Comparison of ENCODE assay signal across 8 cellular contexts in the genomic region with DNA sequence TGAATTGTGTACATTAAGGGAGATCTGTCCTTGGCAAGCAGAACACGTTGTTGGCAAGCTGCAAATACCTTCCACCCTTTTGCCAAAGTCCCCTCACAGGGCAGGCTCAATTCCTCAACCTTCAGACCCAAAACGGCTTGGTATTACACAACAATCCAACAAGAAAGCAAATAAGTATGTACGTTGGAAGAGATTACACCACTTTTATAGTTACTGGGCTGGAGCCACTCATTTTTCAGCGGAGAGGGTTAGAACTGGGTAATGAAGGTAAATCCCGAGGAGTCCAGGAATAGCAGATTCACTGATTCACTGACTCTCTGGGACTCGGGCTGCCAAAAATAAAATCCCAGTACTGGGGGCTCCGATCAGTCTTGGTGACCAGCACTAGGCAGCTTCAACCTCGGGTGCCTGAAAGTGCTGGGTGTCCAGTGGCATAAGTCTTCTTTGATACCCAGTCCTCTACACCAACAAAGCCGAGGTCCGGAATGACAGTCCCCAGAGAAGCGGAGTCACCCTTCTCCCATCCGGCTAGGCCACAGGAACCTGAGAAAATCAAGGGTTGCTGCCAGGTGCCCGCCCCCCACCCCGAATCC. TPM values are rescaled to one million over a fixed set of nuclear protein-coding genes. Genes with fewer than 3 reads are reported as not detected.
DNase-seq lines count a peak whose midpoint lies in the region; ATAC-seq, FAIRE-seq and TF ChIP-seq lines count a peak whose summit lies in the region.

No MANE protein-coding gene starts in this region.

- peak; percentile 22 for ATAC-seq in GM21737 (IDR thresholded peaks at IDR 0.05; ENCODE audit: unreplicated experiment)
- no peak for ATAC-seq in HG02623 (IDR thresholded peaks at IDR 0.05; ENCODE audit: unreplicated experiment)

- H4K20me1 ChIP-seq in endothelial cell of umbilical vein (replicated peaks; ENCODE audit: control insufficient read depth, extremely low read depth, insufficient read depth, low read length), result no peaks in the 10 kb centered on the region

- peaks cover 0 to 6% of the 10 kb centered on the region in 2 donors for H3K27me3 Mint-ChIP-seq in CD8-positive, alpha-beta memory T cell

- H3K27ac ChIP-seq in CD8-positive, alpha-beta memory T cell (ENCODE audit: low read depth, low read length), result peak overlapping the region; percentile 74
- H3K27ac ChIP-seq in endothelial cell of umbilical vein (ENCODE audit: insufficient read depth, low read depth, low read length) (peak overlapping the region; percentile 69), muscle layer of duodenum (ENCODE audit: low read length) (peak overlapping the region; percentile 84)

- peak overlapping the region; percentile 75 for H2AFZ ChIP-seq in endothelial cell of umbilical vein (ENCODE audit: low read depth, low read length)

- intact Hi-C loops in endothelial cell of umbilical vein (cut with micrococcal nuclease) (loop anchor here (2.0 to 5.0 kb wide), 2 partner anchors 43 to 526 kb away; partner anchors contain the start of genes CSTF2 and RPL36A), posterior vena cava (cut with DNase I) (no loop called here)

- peak overlapping the region; percentile 88 for H3K4me3 ChIP-seq in CD8-positive, alpha-beta memory T cell (ENCODE audit: low read length)
- peak overlapping the region; percentile 78 to 87 (median 85) for H3K4me3 ChIP-seq in endothelial cell of umbilical vein (replicated peaks in 1 of 3; ENCODE audit: insufficient read depth in 1 of 3, low read depth in 1 of 3, low read length in 3 of 3)
- peak overlapping the region; percentile 67 to 80 for H3K4me3 ChIP-seq in muscle layer of duodenum (ENCODE audit: low read depth in 1 of 2, low read length in 2 of 2)

- peak overlapping the region; percentile 89 for H3K9ac ChIP-seq in endothelial cell of umbilical vein (replicated peaks; ENCODE audit: extremely low read depth, insufficient read depth, low read length)

- H3K27ac Mint-ChIP-seq in CD8-positive, alpha-beta memory T cell, result peak overlapping the region; percentile 87 to 96 (median 91)

- DNase-seq in CD8-positive, alpha-beta memory T cell, result peak in 1 of 5 donors; percentile 2
- DNase-seq in OCI-M1 (lab: John Stamatoyannopoulos, UW), result peak; percentile 33
- DNase-seq in endothelial cell of umbilical vein (ENCODE audit: low read depth, low spot score), result peak; percentile 22
- DNase-seq in stimulated activated CD4-positive, alpha-beta T cell treated with anti-CD3 and anti-CD28 coated beads, Interleukin-15, amount 100 ng/mL, for 24 hours, result no peak
- no peak for DNase-seq in posterior vena cava (ENCODE audit: low spot score)

- no peaks in the 10 kb centered on the region for H3K9me3 ChIP-seq in CD8-positive, alpha-beta memory T cell (ENCODE audit: low read length)
- H3K9me3 ChIP-seq in endothelial cell of umbilical vein (replicated peaks; ENCODE audit: control insufficient read depth, insufficient read depth, low read length) (no peaks in the 10 kb centered on the region), muscle layer of duodenum (ENCODE audit: control insufficient read depth in 1 of 2, low read length in 2 of 2) (no peaks in the 10 kb centered on the region)

- peak overlapping the region; percentile 88 to 97 (median 92) for H3K4me3 Mint-ChIP-seq in CD8-positive, alpha-beta memory T cell

- peaks cover 14 to 22% (median 15%) of the 10 kb centered on the region in 3 donors for H3K4me1 Mint-ChIP-seq in CD8-positive, alpha-beta memory T cell

- H3K4me2 ChIP-seq in endothelial cell of umbilical vein (ENCODE audit: insufficient read depth, low read length), result peak overlapping the region; percentile 79

- TF ChIP-seq CTCF in endothelial cell of umbilical vein (IDR thresholded peaks at IDR 0.05; ENCODE audit: extremely low read depth in 1 of 2, insufficient read depth in 1 of 2, low read depth in 1 of 2, low read length in 2 of 2), result no peak

- dilution Hi-C loops in endothelial cell of umbilical vein (cut with MboI; ENCODE audit: extremely low pct_ligation_motif_present, low sequenced_read_pairs), result no loop called here

- H3K9me1 ChIP-seq in endothelial cell of umbilical vein (replicated peaks; ENCODE audit: control insufficient read depth, extremely low read depth, insufficient read depth, low read length), result no peaks in the 10 kb centered on the region

- TSS peak; percentile 57 for BruUV-seq in endothelial cell of umbilical vein (replicated peaks; lab: Mats Ljungman, UMichigan)

- CTCF ChIA-PET in CD8-positive, alpha-beta memory T cell (lab: Charles Lee), result interaction anchor here (2.9 kb wide), 1 partner anchor 43 kb away, joined by 12 read pairs; the partner anchor contains the start of gene RPL36A
- CTCF ChIA-PET in endothelial cell of umbilical vein (lab: Charles Lee), result interaction anchor here (1.5 kb wide), 1 partner anchor 42 kb away, joined by 6 read pairs; the partner anchor contains the start of gene RPL36A

- no peak for TF ChIP-seq POLR2A in endothelial cell of umbilical vein (IDR thresholded peaks at IDR 0.05; ENCODE audit: low read depth, low read length)

- POLR2A ChIA-PET in CD8-positive, alpha-beta memory T cell (lab: Charles Lee), result interaction anchor here (1.2 to 1.8 kb wide), 4 partner anchors 43 to 584 kb away, joined by 3 to 8 read pairs (median 4); partner anchors contain the start of genes GLA, HNRNPH2, RPL36A and ZMAT1
- POLR2A ChIA-PET in endothelial cell of umbilical vein (lab: Charles Lee), result interaction anchor here (1.8 kb wide), 1 partner anchor 43 kb away, joined by 14 read pairs; the partner anchor contains the start of gene RPL36A

- no peaks in the 10 kb centered on the region for H3K36me3 ChIP-seq in CD8-positive, alpha-beta memory T cell (ENCODE audit: insufficient read depth, low read length)
- H3K36me3 ChIP-seq in endothelial cell of umbilical vein (ENCODE audit: control insufficient read depth in 2 of 2, extremely low read depth in 1 of 2, insufficient read depth in 2 of 2, low read length in 2 of 2) (no peaks in the 10 kb centered on the region), muscle layer of duodenum (ENCODE audit: control insufficient read depth in 1 of 2, insufficient read depth in 2 of 2, low read length in 2 of 2) (no peaks in the 10 kb centered on the region)

- H3K79me2 ChIP-seq in endothelial cell of umbilical vein (ENCODE audit: control insufficient read depth, insufficient read depth, low read length), result peaks cover 31% of the 10 kb centered on the region

- no peaks in the 10 kb centered on the region for H3K9me3 Mint-ChIP-seq in CD8-positive, alpha-beta memory T cell

- no peak for FAIRE-seq in endothelial cell of umbilical vein (lab: Jason Lieb, UNC)

- no peaks in the 10 kb centered on the region for H3K4me1 ChIP-seq in CD8-positive, alpha-beta memory T cell (ENCODE audit: insufficient read depth, low read length)
- no peaks in the 10 kb centered on the region for H3K4me1 ChIP-seq in endothelial cell of umbilical vein (ENCODE audit: control insufficient read depth, extremely low read depth, insufficient read depth, low read length)
- peaks cover 0 to 10% of the 10 kb centered on the region in 2 donors for H3K4me1 ChIP-seq in muscle layer of duodenum (ENCODE audit: control insufficient read depth in 1 of 2, insufficient read depth in 2 of 2, low read length in 2 of 2)

- no peaks in the 10 kb centered on the region for H3K27me3 ChIP-seq in CD8-positive, alpha-beta memory T cell (ENCODE audit: insufficient read depth, low read length, poor library complexity, severe bottlenecking)
- H3K27me3 ChIP-seq in endothelial cell of umbilical vein (ENCODE audit: control insufficient read depth in 2 of 2, insufficient read depth in 2 of 2, low read length in 2 of 2) (no peaks in the 10 kb centered on the region), muscle layer of duodenum (ENCODE audit: low read depth, low read length) (no peaks in the 10 kb centered on the region)

- peaks cover 0 to 15% (median 1%) of the 10 kb centered on the region in 3 donors for H3K36me3 Mint-ChIP-seq in CD8-positive, alpha-beta memory T cell

RNA-seq across cellular contexts. Expression of gene TIMM8A, which starts 0.6 kb away (rescaled TPM):
- 10 to 100 TPM; 40.1 to 43.3 TPM for total RNA-seq in CD8-positive, alpha-beta memory T cell
- 11.8 TPM for polyA plus RNA-seq in CD8-positive, alpha-beta memory T cell
- total RNA-seq in endothelial cell of umbilical vein (15.2 and 17.5 TPM in 2 replicates), posterior vena cava (1 to 10 TPM; 9.0 TPM)
- polyA plus RNA-seq in endothelial cell of umbilical vein, result 10.9 and 11.3 TPM in 2 replicates
- polyA plus RNA-seq in endothelial cell of umbilical vein (2011; cell fraction: cytosol; rRNA removed), result 11.3 and 12.9 TPM in 2 replicates
- polyA plus RNA-seq in endothelial cell of umbilical vein (2011; cell fraction: nucleus; rRNA removed), result 4.6 and 5.2 TPM in 2 replicates
- polyA plus RNA-seq in endothelial cell of umbilical vein (2012), result 14.4 and 20.5 TPM in 2 replicates
- 7.3 and 13.5 TPM in 2 replicates for polyA minus RNA-seq in endothelial cell of umbilical vein
- 16.9 TPM for polyA minus RNA-seq in endothelial cell of umbilical vein (2011; cell fraction: cytosol; rRNA and poly(A)+ RNA removed)
- 2.9 and 3.8 TPM in 2 replicates for polyA minus RNA-seq in endothelial cell of umbilical vein (2011; cell fraction: nucleus; rRNA and poly(A)+ RNA removed)

RNA-seq across cellular contexts. Expression of gene BTK, which starts 38.0 kb away (rescaled TPM):
- under 1 TPM; 0.48 to 0.60 TPM for total RNA-seq in CD8-positive, alpha-beta memory T cell
- not detected for polyA plus RNA-seq in CD8-positive, alpha-beta memory T cell
- total RNA-seq in endothelial cell of umbilical vein (0.13 TPM in 1 of 2 replicates, not detected in the other), posterior vena cava (10 to 100 TPM in 1 of 2 donors, 1 to 10 TPM in 1; 5.2 to 11.5 TPM)
- polyA plus RNA-seq in endothelial cell of umbilical vein, result 0.11 and 0.21 TPM in 2 replicates
- polyA plus RNA-seq in endothelial cell of umbilical vein (2011; cell fraction: cytosol; rRNA removed), result 0.04 and 0.14 TPM in 2 replicates
- polyA plus RNA-seq in endothelial cell of umbilical vein (2011; cell fraction: nucleus; rRNA removed), result 0.24 TPM in 2 replicates
- 0.44 and 0.91 TPM in 2 replicates for polyA plus RNA-seq in endothelial cell of umbilical vein (2012)
- 0.12 and 0.87 TPM in 2 replicates for polyA minus RNA-seq in endothelial cell of umbilical vein
- not detected for polyA minus RNA-seq in endothelial cell of umbilical vein (2011; cell fraction: cytosol; rRNA and poly(A)+ RNA removed)
- polyA minus RNA-seq in endothelial cell of umbilical vein (2011; cell fraction: nucleus; rRNA and poly(A)+ RNA removed), result not detected in 2 replicates

RNA-seq across cellular contexts. Expression of gene RPL36A, which starts 42.9 kb away (rescaled TPM):
- 100 to 1,000 TPM; 332 to 416 TPM for total RNA-seq in CD8-positive, alpha-beta memory T cell
- 2,098 TPM for polyA plus RNA-seq in CD8-positive, alpha-beta memory T cell
- 284 and 329 TPM in 2 replicates for total RNA-seq in endothelial cell of umbilical vein
- 901 and 1,196 TPM in 2 replicates for polyA plus RNA-seq in endothelial cell of umbilical vein
- polyA plus RNA-seq in endothelial cell of umbilical vein (2011; cell fraction: cytosol; rRNA removed), result 2,585 and 2,736 TPM in 2 replicates
- 666 and 809 TPM in 2 replicates for polyA plus RNA-seq in endothelial cell of umbilical vein (2011; cell fraction: nucleus; rRNA removed)
- polyA plus RNA-seq in endothelial cell of umbilical vein (2012), result 2,097 and 2,834 TPM in 2 replicates
- 172 and 180 TPM in 2 replicates for polyA minus RNA-seq in endothelial cell of umbilical vein
- 224 TPM for polyA minus RNA-seq in endothelial cell of umbilical vein (2011; cell fraction: cytosol; rRNA and poly(A)+ RNA removed)
- 38.3 and 64.0 TPM in 2 replicates for polyA minus RNA-seq in endothelial cell of umbilical vein (2011; cell fraction: nucleus; rRNA and poly(A)+ RNA removed)
- total RNA-seq in posterior vena cava, result 100 to 1,000 TPM; 203 to 225 TPM

RNA-seq across cellular contexts. Expression of gene TAF7L, which starts 56.8 kb away (rescaled TPM):
- not detected for total RNA-seq in CD8-positive, alpha-beta memory T cell
- polyA plus RNA-seq in CD8-positive, alpha-beta memory T cell, result not detected
- 1.1 and 1.8 TPM in 2 replicates for total RNA-seq in endothelial cell of umbilical vein
- 0.45 and 0.70 TPM in 2 replicates for polyA plus RNA-seq in endothelial cell of umbilical vein
- polyA plus RNA-seq in endothelial cell of umbilical vein (2011; cell fraction: cytosol; rRNA removed), result 0.61 and 0.73 TPM in 2 replicates
- polyA plus RNA-seq in endothelial cell of umbilical vein (2011; cell fraction: nucleus; rRNA removed), result 1.4 and 2.6 TPM in 2 replicates
- 1.9 and 2.2 TPM in 2 replicates for polyA plus RNA-seq in endothelial cell of umbilical vein (2012)
- 0.42 TPM in 1 of 2 replicates, not detected in the other for polyA minus RNA-seq in endothelial cell of umbilical vein
- not detected for polyA minus RNA-seq in endothelial cell of umbilical vein (2011; cell fraction: cytosol; rRNA and poly(A)+ RNA removed)
- polyA minus RNA-seq in endothelial cell of umbilical vein (2011; cell fraction: nucleus; rRNA and poly(A)+ RNA removed), result 0.38 TPM in 2 replicates
- not detected for total RNA-seq in posterior vena cava

RNA-seq across cellular contexts. Expression of gene GLA, which starts 59.8 kb away (rescaled TPM):
- 10 to 100 TPM; 43.3 to 44.2 TPM for total RNA-seq in CD8-positive, alpha-beta memory T cell
- polyA plus RNA-seq in CD8-positive, alpha-beta memory T cell, result 17.0 TPM
- 36.8 and 39.4 TPM in 2 replicates for total RNA-seq in endothelial cell of umbilical vein
- polyA plus RNA-seq in endothelial cell of umbilical vein, result 30.6 and 33.0 TPM in 2 replicates
- polyA plus RNA-seq in endothelial cell of umbilical vein (2011; cell fraction: cytosol; rRNA removed), result 32.4 and 32.5 TPM in 2 replicates
- 47.4 and 62.7 TPM in 2 replicates for polyA plus RNA-seq in endothelial cell of umbilical vein (2011; cell fraction: nucleus; rRNA removed)
- polyA plus RNA-seq in endothelial cell of umbilical vein (2012), result 37.0 and 50.4 TPM in 2 replicates
- 18.9 and 22.1 TPM in 2 replicates for polyA minus RNA-seq in endothelial cell of umbilical vein
- 31.0 TPM for polyA minus RNA-seq in endothelial cell of umbilical vein (2011; cell fraction: cytosol; rRNA and poly(A)+ RNA removed)
- polyA minus RNA-seq in endothelial cell of umbilical vein (2011; cell fraction: nucleus; rRNA and poly(A)+ RNA removed), result 10.0 and 19.7 TPM in 2 replicates
- total RNA-seq in posterior vena cava, result 10 to 100 TPM; 20.1 to 24.2 TPM

Comparison
In these comparisons a context has a peak if more than half of its experiments do, and no peak if none do; other contexts are left out.
1. DNase-seq: peak in OCI-M1 (single experiment) and endothelial cell of umbilical vein (single experiment); none in stimulated activated CD4-positive, alpha-beta T cell treated with anti-CD3 and anti-CD28 coated beads, Interleukin-15, amount 100 ng/mL, for 24 hours (single experiment) and posterior vena cava (single experiment).
2. Peak in every context shown above with its lines, with median percentiles within 50 percentile points of each other: H3K27ac ChIP-seq and H3K4me3 ChIP-seq.